19 cellular contexts compared by ENCODE assay signal in genomic region chr2:197265931-197266330, GRCh38. TPM values are rescaled to one million over a fixed set of nuclear protein-coding genes. Genes with fewer than 3 reads are reported as not detected.
DNase-seq lines count a peak whose midpoint lies in the region; ATAC-seq and TF ChIP-seq lines count a peak whose summit lies in the region.
"Had no signal": no experiment of that assay in that cellular context is flagged by ENCODE, and none has a peak within 500 bp of the region (broad histone marks: within the 10 kb centered on the region; RNA-seq: fewer than 3 reads in every experiment).

No MANE protein-coding gene starts in this region.

- intact Hi-C loops in natural killer cell (cut with micrococcal nuclease) = no loop called here

- no peak for ATAC-seq in activated naive CD8-positive, alpha-beta T cell treated with anti-CD3 and anti-CD28 coated beads, Interleukin-2, amount 10 ng/mL, durations not matched to agents 7 days and 5 days (ENCODE audit: low read depth)
- no peak for ATAC-seq in natural killer cell
- no peak for ATAC-seq in HG03108 (IDR thresholded peaks at IDR 0.05; ENCODE audit: unreplicated experiment)
- no peak for ATAC-seq in HG03135 (IDR thresholded peaks at IDR 0.05; ENCODE audit: unreplicated experiment)

- no peaks in the 10 kb centered on the region for H3K9me3 Mint-ChIP-seq in T-helper 2 cell treated with Interferon-gamma antibody and Interleukin-4, amounts not matched to agents 5 μg/mL and 100 μg/mL, for 36 hours
- H3K9me3 Mint-ChIP-seq in IgD-negative memory B cell = no peaks in the 10 kb centered on the region
- no peaks in the 10 kb centered on the region for H3K9me3 Mint-ChIP-seq in activated naive CD8-positive, alpha-beta T cell treated with anti-CD3 and anti-CD28 coated beads, Interleukin-2, amount 10 ng/mL, durations not matched to agents 7 days and 5 days
- no peaks in the 10 kb centered on the region for H3K9me3 Mint-ChIP-seq in natural killer cell
- H3K9me3 Mint-ChIP-seq: neural progenitor cell had no signal

- peak overlapping the region; percentile 84 for H3K27ac Mint-ChIP-seq in T-helper 2 cell treated with Interferon-gamma antibody and Interleukin-4, amounts not matched to agents 5 μg/mL and 100 μg/mL, for 36 hours
- peak overlapping the region; percentile 35 to 86 (median 38) for H3K27ac Mint-ChIP-seq in IgD-negative memory B cell
- H3K27ac Mint-ChIP-seq in activated naive CD8-positive, alpha-beta T cell treated with anti-CD3 and anti-CD28 coated beads, Interleukin-2, amount 10 ng/mL, durations not matched to agents 7 days and 5 days = peak overlapping the region; percentile 84
- peak overlapping the region; percentile 84 to 88 for H3K27ac Mint-ChIP-seq in natural killer cell
- H3K27ac Mint-ChIP-seq: neural progenitor cell had no signal

- no peaks in the 10 kb centered on the region for H3K27me3 Mint-ChIP-seq in T-helper 2 cell treated with Interferon-gamma antibody and Interleukin-4, amounts not matched to agents 5 μg/mL and 100 μg/mL, for 36 hours (ENCODE audit: low read depth)
- H3K27me3 Mint-ChIP-seq in IgD-negative memory B cell (no peaks in the 10 kb centered on the region), natural killer cell (ENCODE audit: low read depth in 2 of 2) (no peaks in the 10 kb centered on the region)
- no peaks in the 10 kb centered on the region for H3K27me3 Mint-ChIP-seq in activated naive CD8-positive, alpha-beta T cell treated with anti-CD3 and anti-CD28 coated beads, Interleukin-2, amount 10 ng/mL, durations not matched to agents 7 days and 5 days

- H3K36me3 Mint-ChIP-seq in T-helper 2 cell treated with Interferon-gamma antibody and Interleukin-4, amounts not matched to agents 5 μg/mL and 100 μg/mL, for 36 hours (ENCODE audit: low read depth) = peaks cover 27% of the 10 kb centered on the region
- H3K36me3 Mint-ChIP-seq in IgD-negative memory B cell = peaks cover 3% of the 10 kb centered on the region
- H3K36me3 Mint-ChIP-seq in activated naive CD8-positive, alpha-beta T cell treated with anti-CD3 and anti-CD28 coated beads, Interleukin-2, amount 10 ng/mL, durations not matched to agents 7 days and 5 days = peaks cover 23% of the 10 kb centered on the region
- no peaks in the 10 kb centered on the region for H3K36me3 Mint-ChIP-seq in natural killer cell
- H3K36me3 Mint-ChIP-seq: neural progenitor cell had no signal

- no peak for DNase-seq in T-helper 2 cell treated with Interferon-gamma antibody and Interleukin-4, amounts not matched to agents 5 μg/mL and 100 μg/mL, for 36 hours (ENCODE audit: low spot score)
- no peak for DNase-seq in T-helper 2 cell
- DNase-seq in activated naive CD8-positive, alpha-beta T cell treated with anti-CD3 and anti-CD28 coated beads, Interleukin-2, amount 10 ng/mL, durations not matched to agents 7 days and 5 days = no peak
- no peak for DNase-seq in natural killer cell
- no peak for DNase-seq in GDM1 (lab: John Stamatoyannopoulos, UW)
- DNase-seq: 8988T; activated CD4-positive, CD25-positive, alpha-beta regulatory T cell treated with anti-CD3 and anti-CD28 coated beads, Interleukin-2, amount 50 U/mL, for 72 hours; activated effector memory CD4-positive, alpha-beta T cell treated with Interleukin-2 at 50 U/mL for 16 hours; BE2C; colonic mucosa; DMS153; foreskin fibroblast; kidney glomerular epithelial cell; MM.1S; NCI-H2227 treated with DMSO at 0.1 percent for 48 hours had no signal

- H3K4me1 Mint-ChIP-seq in T-helper 2 cell treated with Interferon-gamma antibody and Interleukin-4, amounts not matched to agents 5 μg/mL and 100 μg/mL, for 36 hours (ENCODE audit: low read depth) = peaks cover 86% of the 10 kb centered on the region
- H3K4me1 Mint-ChIP-seq in IgD-negative memory B cell (peaks cover 80 to 87% (median 80%) of the 10 kb centered on the region in 3 donors), natural killer cell (peaks cover 94 to 95% of the 10 kb centered on the region in 2 donors)
- peaks cover 84% of the 10 kb centered on the region for H3K4me1 Mint-ChIP-seq in activated naive CD8-positive, alpha-beta T cell treated with anti-CD3 and anti-CD28 coated beads, Interleukin-2, amount 10 ng/mL, durations not matched to agents 7 days and 5 days

- POLR2A ChIA-PET in activated naive CD8-positive, alpha-beta T cell treated with anti-CD3 and anti-CD28 coated beads, Interleukin-2, amount 10 ng/mL, durations not matched to agents 7 days and 5 days (lab: Charles Lee) = interaction anchor here (0.6 to 2.0 kb wide), 5 partner anchors 8 to 42 kb away, joined by 3 to 13 read pairs (median 3); no protein-coding TSS in a partner anchor

- no peak for TF ChIP-seq CTCF in natural killer cell (IDR thresholded peaks at IDR 0.05)

- peak overlapping the region; percentile 77 for H3K4me3 Mint-ChIP-seq in T-helper 2 cell treated with Interferon-gamma antibody and Interleukin-4, amounts not matched to agents 5 μg/mL and 100 μg/mL, for 36 hours
- H3K4me3 Mint-ChIP-seq in IgD-negative memory B cell = peak overlapping the region in 2 of 4 donors; percentile 51 to 79
- peak overlapping the region; percentile 76 for H3K4me3 Mint-ChIP-seq in activated naive CD8-positive, alpha-beta T cell treated with anti-CD3 and anti-CD28 coated beads, Interleukin-2, amount 10 ng/mL, durations not matched to agents 7 days and 5 days
- peak overlapping the region; percentile 78 for H3K4me3 Mint-ChIP-seq in natural killer cell
- H3K4me3 Mint-ChIP-seq: neural progenitor cell had no signal

RNA-seq across cellular contexts. Expression of gene ANKRD44, which starts 44.6 kb away (rescaled TPM):
- polyA plus RNA-seq in IgD-negative memory B cell = 91.6 TPM
- 100 to 1,000 TPM; 240 to 243 TPM for total RNA-seq in activated naive CD8-positive, alpha-beta T cell treated with anti-CD3 and anti-CD28 coated beads, Interleukin-2, amount 10 ng/mL, durations not matched to agents 7 days and 5 days
- total RNA-seq in natural killer cell = 100 to 1,000 TPM; 252 to 376 (median 311) TPM
